1 cellular context compared by ENCODE assay signal in genomic region chr19:50667759-50668231, GRCh38.
TF ChIP-seq lines count a peak whose summit lies in the region.

No MANE protein-coding gene starts in this region.

TF ChIP-seq in H1, 55 proteins besides CTCF, POLR2A, EP300 and RAD21:
- TF ChIP-seq SUZ12 (IDR thresholded peaks at IDR 0.05; ENCODE audit: low read length) = peak; percentile 89
- no peak for TF ChIP-seq MAX (IDR thresholded peaks at IDR 0.05)
- peak; percentile 82 for TF ChIP-seq EZH2 (IDR thresholded peaks at IDR 0.05; ENCODE audit: low read depth, low read length, severe bottlenecking)
